Comparison of ENCODE assay signal across 15 cellular contexts in genomic region chr21:33857846-33858671, GRCh38. TPM values are rescaled to one million over a fixed set of nuclear protein-coding genes. Genes with fewer than 3 reads are reported as not detected.
A peak's percentile ranks its signal among the peaks of the same experiment; 100 is the strongest.
DNase-seq lines count a peak whose midpoint lies in the region; FAIRE-seq and TF ChIP-seq lines count a peak whose summit lies in the region.
"Had no signal": no experiment of that assay in that cellular context is flagged by ENCODE, and none has a peak within 500 bp of the region (broad histone marks: within the 10 kb centered on the region; RNA-seq: fewer than 3 reads in every experiment).

No MANE protein-coding gene starts in this region.

- H3K79me2 ChIP-seq in H1 (ENCODE audit: control insufficient read depth in 1 of 2, insufficient read depth in 2 of 2, low read length in 2 of 2): no peaks in the 10 kb centered on the region

- no peak overlapping the region for H3K4ac ChIP-seq in H1 (replicated peaks; ENCODE audit: insufficient read length, low read depth, low read length)

- H3K36me3 ChIP-seq in HEK293 (ENCODE audit: control insufficient read depth in 2 of 2, insufficient read depth in 1 of 2, low read length in 2 of 2) (no peaks in the 10 kb centered on the region), H1 (ENCODE audit: control insufficient read depth in 2 of 4, insufficient read depth in 4 of 4, low read length in 3 of 4) (no peaks in the 10 kb centered on the region), testis (ENCODE audit: low read depth, missing control alignments) (no peaks in the 10 kb centered on the region), HAP-1 (replicated peaks) (no peaks in the 10 kb centered on the region)

- TF ChIP-seq RAD21 in H1 (IDR thresholded peaks at IDR 0.05 in 1 of 2, conservative IDR thresholded peaks at IDR 0.05 in 1 of 2; ENCODE audit: low read depth in 2 of 2, low read length in 2 of 2): no peak

- H3K27ac ChIP-seq in HEK293 (ENCODE audit: extremely low read depth, low read depth, low read length) (no peak overlapping the region), H1 (ENCODE audit: low read depth, low read length) (no peak overlapping the region), testis (peak overlapping the region; percentile 18 to 66)
- H3K27ac ChIP-seq: C4-2B had no signal

- DNase-seq in H1 (ENCODE audit: low read depth in 1 of 2, low spot score in 2 of 2) (peak in 1 of 2 experiments; percentile 61), nephron progenitor cell (no peak), testis (no peak), HAP-1 (ENCODE audit: low spot score in 2 of 2) (no peak), SIG-M5 treated with dmso at 0.1 percent for 504 hours (lab: John Stamatoyannopoulos, UW; ENCODE audit: unreplicated experiment) (no peak)
- DNase-seq in T-helper 2 cell treated with Interferon-gamma antibody and Interleukin-4, amounts not matched to agents 5 μg/mL and 100 μg/mL, for 36 hours (ENCODE audit: low spot score): no peak
- DNase-seq: GF-D8, GOT3, NCI-H1092, NCI-H146, NCI-H2081, NCI-H2227 treated with DMSO at 0.1 percent for 48 hours had no signal

- H3K9me3 ChIP-seq in HEK293 (ENCODE audit: control insufficient read depth, insufficient read depth, low read depth, low read length): no peaks in the 10 kb centered on the region
- H3K9me3 ChIP-seq in H1 (ENCODE audit: insufficient read depth in 2 of 2, low read depth in 1 of 2, low read length in 1 of 2): no peaks in the 10 kb centered on the region
- no peaks in the 10 kb centered on the region for H3K9me3 ChIP-seq in testis
- H3K9me3 ChIP-seq in HAP-1: no peaks in the 10 kb centered on the region

- no peak overlapping the region for H3K14ac ChIP-seq in H1 (ENCODE audit: insufficient read length)

- no peak overlapping the region for H4K5ac ChIP-seq in H1 (ENCODE audit: insufficient read length, low read depth, low read length)

- TF ChIP-seq EP300 in H1 (IDR thresholded peaks at IDR 0.05; ENCODE audit: borderline replicate concordance in 1 of 2, low read depth in 2 of 2, low read length in 2 of 2): no peak

- peak overlapping the region; percentile 36 for H3K27ac Mint-ChIP-seq in nephron progenitor cell
- H3K27ac Mint-ChIP-seq in T-helper 2 cell treated with Interferon-gamma antibody and Interleukin-4, amounts not matched to agents 5 μg/mL and 100 μg/mL, for 36 hours: no peak overlapping the region

- H3K27me3 ChIP-seq in H1 (replicated peaks in 1 of 4; ENCODE audit: control insufficient read depth in 3 of 4, extremely low read depth in 1 of 4, insufficient read depth in 3 of 4, low read length in 3 of 4) (no peaks in the 10 kb centered on the region; a peak in 1 of 7 replicates), testis (no peaks in the 10 kb centered on the region), HAP-1 (ENCODE audit: low read depth) (no peaks in the 10 kb centered on the region)

- no peak overlapping the region for H3K4me3 ChIP-seq in HEK293 (ENCODE audit: low read depth, low read length)
- H3K4me3 ChIP-seq in H1 (ENCODE audit: extremely low read depth in 1 of 4, insufficient read depth in 2 of 4, low read depth in 3 of 4, low read length in 4 of 4): no peak overlapping the region
- H3K4me3 ChIP-seq in testis: no peak overlapping the region
- no peak overlapping the region for H3K4me3 ChIP-seq in HAP-1

- no peak for FAIRE-seq in H1 (lab: Jason Lieb, UNC)
- FAIRE-seq: GM12891 had no signal

- no peaks in the 10 kb centered on the region for H4K20me1 ChIP-seq in H1 (replicated peaks in 1 of 2; ENCODE audit: control insufficient read depth in 1 of 2, insufficient read depth in 2 of 2, low read length in 2 of 2)

- no peak overlapping the region for H2BK15ac ChIP-seq in H1 (ENCODE audit: low read length)

- H3K9ac ChIP-seq in H1 (replicated peaks in 1 of 4; ENCODE audit: extremely low read depth in 1 of 4, low read depth in 3 of 4, low read length in 3 of 4): no peak overlapping the region

- peaks cover 27% of the 10 kb centered on the region for H3K4me1 Mint-ChIP-seq in nephron progenitor cell
- no peaks in the 10 kb centered on the region for H3K4me1 Mint-ChIP-seq in T-helper 2 cell treated with Interferon-gamma antibody and Interleukin-4, amounts not matched to agents 5 μg/mL and 100 μg/mL, for 36 hours (ENCODE audit: low read depth)

- peak overlapping the region; percentile 28 to 30; a peak in 2 of 4 replicates for H3K4me2 ChIP-seq in H1 (ENCODE audit: insufficient read depth in 1 of 2, low read depth in 2 of 2, low read length in 2 of 2)

- H3K23me2 ChIP-seq in H1 (ENCODE audit: low read depth, low read length): no peaks in the 10 kb centered on the region

- 64% methylated on average over 26 of the region's 26 CpGs; no CpG with 5 or more reads in 1 of the 2 experiments for WGBS in H1 (ENCODE audit: extremely low coverage in 1 of 2, insufficient coverage in 1 of 2, insufficient read length in 1 of 2, insufficient replicate concordance in 2 of 2, low coverage in 1 of 2, low lambda C conversion rate in 2 of 2, missing lambda C conversion rate in 1 of 2), 2 experiments
- 70 to 82% methylated on average over 24 to 26 of the region's 26 CpGs for WGBS in testis, 2 donors

- H3K79me1 ChIP-seq in H1 (ENCODE audit: low read depth, low read length): no peaks in the 10 kb centered on the region

- H2AFZ ChIP-seq in H1 (ENCODE audit: low read length): peak overlapping the region; percentile 91

- in situ Hi-C loops in HAP-1 (cut with MboI; ENCODE audit: low sequenced_read_pairs): no loop called here

- no peak overlapping the region; the same call in 1 of the 2 replicates for H2BK5ac ChIP-seq in H1 (ENCODE audit: low read depth, low read length)

- no peak overlapping the region for H3K56ac ChIP-seq in H1 (replicated peaks; ENCODE audit: insufficient read length, low read depth, low read length)

- peaks cover 8% of the 10 kb centered on the region for H3K27me3 Mint-ChIP-seq in nephron progenitor cell (ENCODE audit: low read depth, poor library complexity)
- no peaks in the 10 kb centered on the region for H3K27me3 Mint-ChIP-seq in T-helper 2 cell treated with Interferon-gamma antibody and Interleukin-4, amounts not matched to agents 5 μg/mL and 100 μg/mL, for 36 hours (ENCODE audit: low read depth)

- H2BK120ac ChIP-seq in H1 (replicated peaks; ENCODE audit: low read depth, low read length): no peak overlapping the region

- POLR2A ChIA-PET in HEK293 (lab: Yijun Ruan, JAX) (no interaction called here), H1 (lab: Charles Lee; ENCODE audit: partially characterized antibody) (interaction anchor here (0.7 to 1.5 kb wide), 3 partner anchors 8 to 18 kb away, joined by 3 to 5 read pairs (median 3); no protein-coding TSS in a partner anchor)

- no peaks in the 10 kb centered on the region for H3K36me3 Mint-ChIP-seq in nephron progenitor cell (ENCODE audit: low read depth)
- no peaks in the 10 kb centered on the region for H3K36me3 Mint-ChIP-seq in T-helper 2 cell treated with Interferon-gamma antibody and Interleukin-4, amounts not matched to agents 5 μg/mL and 100 μg/mL, for 36 hours (ENCODE audit: low read depth)

- no peak overlapping the region for H3K23ac ChIP-seq in H1 (ENCODE audit: insufficient read length)

- CTCF ChIA-PET in HEK293 (lab: Yijun Ruan, JAX): interaction anchor here (0.6 kb wide), 3 partner anchors 60 to 1841 kb away, joined by 3 to 4 read pairs (median 3); no protein-coding TSS in a partner anchor
- CTCF ChIA-PET in H1 (lab: Charles Lee; ENCODE audit: partially characterized antibody): interaction anchor here (1.0 to 1.5 kb wide), 2 partner anchors 10 to 38 kb away, joined by 3 read pairs; no protein-coding TSS in a partner anchor

- no peaks in the 10 kb centered on the region for H3K9me3 Mint-ChIP-seq in nephron progenitor cell
- H3K9me3 Mint-ChIP-seq in T-helper 2 cell treated with Interferon-gamma antibody and Interleukin-4, amounts not matched to agents 5 μg/mL and 100 μg/mL, for 36 hours: no peaks in the 10 kb centered on the region

- peak overlapping the region; percentile 32; the same call in 1 of the 2 replicates for H2BK20ac ChIP-seq in H1 (ENCODE audit: low read length)

- TF ChIP-seq POLR2A in H1 (IDR thresholded peaks at IDR 0.05; ENCODE audit: control extremely low read depth in 1 of 2, low read depth in 2 of 2, low read length in 2 of 2) (no peak), testis (IDR thresholded peaks at IDR 0.05) (no peak)

- no peak overlapping the region for H4K91ac ChIP-seq in H1 (replicated peaks; ENCODE audit: insufficient read length, low read length)

- H3K4me1 ChIP-seq in HEK293 (ENCODE audit: control insufficient read depth, insufficient read depth, low read length) (no peaks in the 10 kb centered on the region), H1 (replicated peaks in 1 of 4; ENCODE audit: control insufficient read depth in 3 of 4, insufficient read depth in 4 of 4, low read length in 3 of 4) (peaks cover 0 to 16% (median 13%) of the 10 kb centered on the region in 4 experiments; a peak in 5 of 7 replicates), testis (peaks cover 4% of the 10 kb centered on the region), HAP-1 (no peaks in the 10 kb centered on the region)

- TF ChIP-seq CTCF in HEK293 (tag by site-specific recombination; IDR thresholded peaks at IDR 0.05) (no peak), H1 (IDR thresholded peaks at IDR 0.05; ENCODE audit: control extremely low read depth in 1 of 3, insufficient read depth in 1 of 3, low read depth in 1 of 3, low read length in 3 of 3) (no peak), nephron progenitor cell (IDR thresholded peaks at IDR 0.05) (no peak), testis (IDR thresholded peaks at IDR 0.05) (no peak)

- no peak overlapping the region for H3K4me3 Mint-ChIP-seq in nephron progenitor cell
- H3K4me3 Mint-ChIP-seq in T-helper 2 cell treated with Interferon-gamma antibody and Interleukin-4, amounts not matched to agents 5 μg/mL and 100 μg/mL, for 36 hours: no peak overlapping the region

- no peak overlapping the region for H2AK5ac ChIP-seq in H1 (ENCODE audit: low read depth, low read length)

- H2BK12ac ChIP-seq in H1 (ENCODE audit: low read depth, low read length): no peak overlapping the region

- peak overlapping the region; percentile 38; the same call in 1 of the 2 replicates for H3K18ac ChIP-seq in H1 (ENCODE audit: extremely low read depth, low read length)

- intact Hi-C loops in testis (cut with DNase I; ENCODE audit: low total_unique reads): no loop called here

- H4K8ac ChIP-seq in H1 (ENCODE audit: extremely low read depth, insufficient read depth, low read length): 0 out of 2 replicates have a peak overlapping the region, but pooled peaks have one; percentile 20

TF ChIP-seq in H1, 55 proteins besides CTCF, POLR2A, EP300 and RAD21 (continues in another document):
- TF ChIP-seq NRF1 (IDR thresholded peaks at IDR 0.05; ENCODE audit: low read depth, low read length): no peak

RNA-seq across cellular contexts. Expression of gene ATP5PO, which starts 57.5 kb away (rescaled TPM):
- 267 and 271 TPM in 2 replicates for total RNA-seq in H1 (2021; fragmentation: NEBNext Ultra II Directional; extraction: Animal tissue kit (Norgen Biotek cat#: 25700))
- 152 and 251 TPM in 2 replicates for polyA plus RNA-seq in H1 (2011; rRNA removed)
- polyA plus RNA-seq in H1 (2011; cell fraction: cytosol; rRNA removed): 304 TPM
- 123 TPM for polyA plus RNA-seq in H1 (2011; cell fraction: nucleus; rRNA removed)
- polyA plus RNA-seq in H1 (2012, experiment 1 of 2): 327 to 385 TPM (median 339 TPM) in 4 replicates
- polyA plus RNA-seq in H1 (2012, experiment 2 of 2): 102 TPM
- polyA plus RNA-seq in H1 (2013, experiment 1 of 2): 472 TPM
- polyA plus RNA-seq in H1 (2013, experiment 2 of 2): 490 TPM
- 126 and 191 TPM in 2 replicates for polyA minus RNA-seq in H1 (2011; rRNA and poly(A)+ RNA removed)
- 69.6 TPM for polyA minus RNA-seq in H1 (2011; cell fraction: cytosol; rRNA and poly(A)+ RNA removed)
- polyA minus RNA-seq in H1 (2011; cell fraction: nucleus; rRNA and poly(A)+ RNA removed): 53.1 TPM
- total RNA-seq in testis: 100 to 1,000 TPM; 127 to 136 TPM
- polyA plus RNA-seq in testis (ENCODE audit: insufficient read depth, low read depth, low replicate concordance): 279 TPM

Comparison
In these comparisons a context has a peak if more than half of its experiments do, and no peak if none do; other contexts are left out.
1. H3K27ac ChIP-seq: peak in testis (2 of 2); none in HEK293 (single experiment) and H1 (single experiment).